ENCODE assay signal across 26 cellular contexts in genomic region chr13:36616706-36617105, GRCh38. TPM values are rescaled to one million over a fixed set of nuclear protein-coding genes. Genes with fewer than 3 reads are reported as not detected.
"Had no signal": no experiment of that assay in that cellular context is flagged by ENCODE, and none has a peak within 500 bp of the region (broad histone marks: within the 10 kb centered on the region; RNA-seq: fewer than 3 reads in every experiment).

No MANE protein-coding gene starts in this region.

- H3K4me1 ChIP-seq: stomach, suprapubic skin, testis, thyroid gland, tibial artery, tibial nerve, transverse colon, upper lobe of left lung, uterus, vagina had no signal

- FAIRE-seq: urothelium cell line had no signal

- ATAC-seq: stimulated activated effector memory CD8-positive, alpha-beta T cell treated with anti-CD3 and anti-CD28 coated beads, Interleukin-12 subunit alpha, Interleukin-12 subunit beta, amount 100 ng/mL, for 72 hours; stimulated activated memory B cell treated with anti-CD40 and anti-IgM and Interleukin-4, amounts not matched to agents 10 μg/mL and 1 μg/mL and 100 μg/mL, for 72 hours; stimulated activated naive B cell treated with anti-CD40 and anti-IgM and Interleukin-4, amounts not matched to agents 10 μg/mL and 1 μg/mL and 100 μg/mL, for 72 hours; stimulated activated naive CD8-positive, alpha-beta T cell treated with anti-CD3 and anti-CD28 coated beads, Interleukin-15, amount 100 ng/mL, for 72 hours; stimulated activated naive CD8-positive, alpha-beta T cell treated with anti-CD3 and anti-CD28 coated beads, Interleukin-15, Interleukin-2, amounts not matched to agents 100 U/mL and 50 U/mL, for 24 hours had no signal

- DNase-seq: stimulated activated CD4-positive, alpha-beta T cell treated with anti-CD3 and anti-CD28 coated beads, Interleukin-2, amount 100 ng/mL, for 48 hours; stimulated activated CD4-positive, alpha-beta T cell treated with anti-CD3 and anti-CD28 coated beads, Interleukin-4, amount 100 ng/mL, for 1 hour; stimulated activated CD4-positive, alpha-beta T cell treated with anti-CD3 and anti-CD28 coated beads, Interleukin-4, amount 100 ng/mL, for 24 hours; stimulated activated CD4-positive, alpha-beta T cell treated with anti-CD3 and anti-CD28 coated beads, Interleukin-4, amount 100 ng/mL, for 4 hours; stimulated activated CD8-positive, alpha-beta memory T cell treated with anti-CD3 and anti-CD28 coated beads, Interleukin-4, amount 100 ng/mL, for 48 hours; stimulated activated naive B cell treated with anti-CD40 and anti-IgM and Interleukin-4, amounts not matched to agents 10 μg/mL and 1 μg/mL and 100 μg/mL, for 72 hours; stimulated activated naive CD4-positive, alpha-beta T cell; stimulated activated naive CD4-positive, alpha-beta T cell treated with Interleukin-2 at 50 U/mL for 16 hours; stimulated activated naive CD8-positive, alpha-beta T cell treated with anti-CD3 and anti-CD28 coated beads, Interleukin-15, amount 100 ng/mL, for 72 hours; stimulated activated naive CD8-positive, alpha-beta T cell treated with anti-CD3 and anti-CD28 coated beads, Interleukin-15, Interleukin-2, amounts not matched to agents 100 U/mL and 50 U/mL, for 24 hours; stomach; substantia nigra; testis; thyroid gland; tibial artery; transverse colon; trophoblast cell; upper lobe of left lung; uterus had no signal

- H3K36me3 ChIP-seq: stomach, suprapubic skin, thoracic aorta, thyroid gland, tibial artery, tibial nerve, transverse colon, upper lobe of left lung, uterus, vagina had no signal

- H3K27ac ChIP-seq: stomach, suprapubic skin, testis, thoracic aorta, thyroid gland, tibial artery, tibial nerve, transverse colon, upper lobe of left lung, uterus, vagina had no signal

- H3K4me3 ChIP-seq: stomach, suprapubic skin, testis, thoracic aorta, thyroid gland, tibial artery, tibial nerve, transverse colon, upper lobe of left lung, uterus, vagina had no signal

- H3K9me3 ChIP-seq: stomach, suprapubic skin, testis, thoracic aorta, thyroid gland, tibial artery, tibial nerve, transverse colon, upper lobe of left lung, uterus, vagina had no signal

- H3K27me3 ChIP-seq: stomach, suprapubic skin, testis, thyroid gland, tibial artery, tibial nerve, transverse colon, upper lobe of left lung, uterus, vagina had no signal

RNA-seq across cellular contexts. Expression of gene SERTM1, which starts 57.1 kb away (rescaled TPM):
- total RNA-seq: suprapubic skin, thoracic aorta had no signal
